Comparison of ENCODE assay signal across 1 cellular context in the genomic region with DNA sequence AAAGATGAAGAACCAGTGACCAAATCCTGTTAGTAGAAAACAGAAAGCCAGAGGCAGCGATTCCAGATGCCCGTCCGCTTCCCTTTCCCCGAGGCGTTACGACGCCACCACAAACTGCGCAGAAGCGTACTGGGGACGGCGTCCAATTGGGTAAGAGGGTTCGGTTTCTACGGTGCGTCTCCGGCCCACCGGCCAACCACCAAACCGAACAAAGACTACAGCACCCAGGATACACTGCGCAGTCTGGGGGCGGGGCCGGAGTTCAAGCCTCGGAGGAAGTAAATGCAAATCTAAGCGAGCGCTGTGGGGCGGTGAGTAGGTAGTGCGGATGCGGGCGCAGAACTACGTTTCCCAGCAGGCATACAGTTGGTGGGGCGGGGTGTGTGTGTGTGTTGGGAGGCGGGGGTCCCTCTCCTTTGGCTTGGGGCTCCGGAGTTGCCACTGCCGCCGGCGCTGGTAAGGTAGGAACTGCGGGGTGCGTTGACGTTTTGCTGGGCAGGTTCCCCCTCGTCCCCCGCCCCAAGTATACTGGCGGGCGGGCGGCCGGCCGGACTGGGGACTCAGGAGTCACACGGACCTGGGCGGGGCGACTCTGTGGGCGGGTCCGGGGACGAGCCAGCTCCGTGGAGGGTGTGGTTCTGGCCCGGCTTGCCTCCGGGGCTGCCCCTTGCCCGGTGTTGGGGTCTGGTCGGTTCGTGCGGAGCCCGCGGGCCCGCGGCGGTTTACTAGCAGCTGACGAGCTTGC.
TF ChIP-seq lines count a peak whose summit lies in the region.

A gene with protein sequence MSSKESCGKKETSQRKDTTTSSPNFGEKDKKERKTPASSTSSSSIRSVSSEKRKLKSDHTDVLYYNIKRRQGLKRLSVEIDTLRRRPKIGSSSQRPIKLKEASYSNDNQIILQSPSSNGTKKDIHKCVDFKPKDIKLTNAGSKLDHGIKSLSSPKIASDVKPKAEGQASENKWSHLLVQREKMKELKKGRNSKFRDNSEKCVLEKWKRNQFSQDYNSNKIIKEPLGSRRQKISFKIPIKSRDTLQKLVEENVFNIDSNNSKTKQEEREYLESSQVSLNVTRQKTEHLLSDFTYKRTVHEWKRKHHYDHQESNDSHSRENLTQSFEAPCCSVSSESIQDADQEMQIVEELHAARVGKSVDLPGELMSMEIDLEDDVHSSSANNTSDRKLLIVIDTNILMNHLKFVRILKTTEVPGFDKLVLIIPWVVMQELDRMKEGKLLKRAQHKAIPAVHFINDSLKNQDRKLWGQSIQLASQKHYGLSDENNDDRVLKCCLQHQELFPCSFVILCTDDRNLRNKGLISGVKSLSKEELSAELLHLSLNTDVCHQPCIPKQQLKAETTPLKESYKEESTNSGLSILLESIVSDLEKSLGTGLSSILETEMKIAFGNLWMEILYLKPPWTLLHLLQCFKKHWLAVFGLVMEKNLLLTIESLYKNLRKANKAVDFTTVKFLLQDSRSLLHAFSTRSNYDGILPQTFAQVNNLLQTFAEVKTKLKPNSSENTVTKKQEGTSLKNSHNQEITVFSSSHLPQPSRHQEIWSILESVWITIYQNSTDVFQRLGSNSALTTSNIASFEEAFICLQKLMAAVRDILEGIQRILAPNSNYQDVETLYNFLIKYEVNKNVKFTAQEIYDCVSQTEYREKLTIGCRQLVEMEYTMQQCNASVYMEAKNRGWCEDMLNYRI (plus strand): TSS at position 314 of the 745 bp plus-strand sequence. CDS start 3,675 bp downstream, outside the sequence.
TRMT1L (minus strand) TSS at position 100 of the 745 bp plus-strand sequence. CDS start 241 bp downstream, outside the sequence.

TF ChIP-seq in HepG2, 621 proteins besides CTCF, POLR2A, EP300 and RAD21 (continued from another document and continues in another):
- TF ChIP-seq MTA3 (CRISPR knock-in tag; IDR thresholded peaks at IDR 0.05) (no peak), SAFB2 (CRISPR knock-in tag; IDR thresholded peaks at IDR 0.05; ENCODE audit: borderline replicate concordance, low read depth) (no peak), LCORL (IDR thresholded peaks at IDR 0.05) (no peak), LCORL (CRISPR knock-in tag; IDR thresholded peaks at IDR 0.05) (peak; percentile 75), PHF8 (CRISPR knock-in tag; IDR thresholded peaks at IDR 0.05) (peak; percentile 61), ZNF142 (CRISPR knock-in tag; IDR thresholded peaks at IDR 0.05) (peak; percentile 80; the same call in 1 of the 2 replicates), FOXA3 (CRISPR knock-in tag; IDR thresholded peaks at IDR 0.05) (peak; percentile 22; the same call in 1 of the 2 replicates), GABPA (IDR thresholded peaks at IDR 0.05; ENCODE audit: low read depth, low read length) (peak; percentile 71), GABPA (CRISPR knock-in tag; IDR thresholded peaks at IDR 0.05; ENCODE audit: low read depth) (peak; percentile 95), ZNF207 (IDR thresholded peaks at IDR 0.05; ENCODE audit: borderline replicate concordance) (no peak), ZNF33B (CRISPR knock-in tag; IDR thresholded peaks at IDR 0.05) (0 out of 2 replicates have a peak, but pooled peaks have one; percentile 6), IKZF5 (CRISPR knock-in tag; IDR thresholded peaks at IDR 0.05) (peak; percentile 63), PHF20 (CRISPR knock-in tag; IDR thresholded peaks at IDR 0.05) (no peak), KLF15 (CRISPR knock-in tag; IDR thresholded peaks at IDR 0.05; ENCODE audit: borderline replicate concordance) (0 out of 2 replicates have a peak, but pooled peaks have one; percentile 16), ZNF780A (CRISPR knock-in tag; IDR thresholded peaks at IDR 0.05) (no peak), ARID4A (CRISPR knock-in tag; IDR thresholded peaks at IDR 0.05; ENCODE audit: borderline replicate concordance) (peak; percentile 62; the same call in 1 of the 2 replicates), SPEN (CRISPR knock-in tag; IDR thresholded peaks at IDR 0.05; ENCODE audit: low read depth) (0 out of 2 replicates have a peak, but pooled peaks have one; percentile 44), RFXANK (CRISPR knock-in tag; IDR thresholded peaks at IDR 0.05) (no peak), GATAD1 (CRISPR knock-in tag; IDR thresholded peaks at IDR 0.05) (peak; percentile 83), NBN (conservative IDR thresholded peaks at IDR 0.05) (no peak), KLF12 (CRISPR knock-in tag; IDR thresholded peaks at IDR 0.05; ENCODE audit: borderline replicate concordance) (peak; percentile 91; the same call in 1 of the 2 replicates), ZNF572 (CRISPR knock-in tag; IDR thresholded peaks at IDR 0.05) (peak; percentile 42; the same call in 1 of the 2 replicates), ZNF20 (CRISPR knock-in tag; IDR thresholded peaks at IDR 0.05) (no peak), ELF1 (CRISPR knock-in tag; IDR thresholded peaks at IDR 0.05) (peak; percentile 89), ZNF343 (CRISPR knock-in tag; IDR thresholded peaks at IDR 0.05) (peak; percentile 63), ATF2 (CRISPR knock-in tag; IDR thresholded peaks at IDR 0.05) (peak; percentile 65; the same call in 1 of the 2 replicates), TOPORS (CRISPR knock-in tag; IDR thresholded peaks at IDR 0.05) (no peak), ZNF558 (CRISPR knock-in tag; IDR thresholded peaks at IDR 0.05; ENCODE audit: borderline replicate concordance) (no peak), BCL6 (CRISPR knock-in tag; IDR thresholded peaks at IDR 0.05) (peak; percentile 31; the same call in 1 of the 2 replicates), ZNF629 (CRISPR knock-in tag; conservative IDR thresholded peaks at IDR 0.05) (peak; percentile 5; the same call in 1 of the 2 replicates), TEAD3 (CRISPR knock-in tag; optimal IDR thresholded peaks at IDR 0.05; ENCODE audit: borderline replicate concordance) (peak; percentile 41), CHD2 (IDR thresholded peaks at IDR 0.05; ENCODE audit: low read depth, low read length) (peak; percentile 51; the same call in 1 of the 2 replicates), E2F5 (CRISPR knock-in tag; conservative IDR thresholded peaks at IDR 0.05) (no peak), ZNF430 (CRISPR knock-in tag; IDR thresholded peaks at IDR 0.05) (0 out of 2 replicates have a peak, but pooled peaks have one; percentile 61)
- TF ChIP-seq, protein P1, sequence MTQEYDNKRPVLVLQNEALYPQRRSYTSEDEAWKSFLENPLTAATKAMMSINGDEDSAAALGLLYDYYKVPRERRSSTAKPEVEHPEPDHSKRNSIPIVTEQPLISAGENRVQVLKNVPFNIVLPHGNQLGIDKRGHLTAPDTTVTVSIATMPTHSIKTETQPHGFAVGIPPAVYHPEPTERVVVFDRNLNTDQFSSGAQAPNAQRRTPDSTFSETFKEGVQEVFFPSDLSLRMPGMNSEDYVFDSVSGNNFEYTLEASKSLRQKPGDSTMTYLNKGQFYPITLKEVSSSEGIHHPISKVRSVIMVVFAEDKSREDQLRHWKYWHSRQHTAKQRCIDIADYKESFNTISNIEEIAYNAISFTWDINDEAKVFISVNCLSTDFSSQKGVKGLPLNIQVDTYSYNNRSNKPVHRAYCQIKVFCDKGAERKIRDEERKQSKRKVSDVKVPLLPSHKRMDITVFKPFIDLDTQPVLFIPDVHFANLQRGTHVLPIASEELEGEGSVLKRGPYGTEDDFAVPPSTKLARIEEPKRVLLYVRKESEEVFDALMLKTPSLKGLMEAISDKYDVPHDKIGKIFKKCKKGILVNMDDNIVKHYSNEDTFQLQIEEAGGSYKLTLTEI (CRISPR knock-in tag; conservative IDR thresholded peaks at IDR 0.05), result no peak
